Comparison of ENCODE assay signal across 20 cellular contexts in genomic region chr7:155247479-155248365, GRCh38.
"Had no signal": no experiment of that assay in that cellular context is flagged by ENCODE, and none has a peak within 500 bp of the region (broad histone marks: within the 10 kb centered on the region; RNA-seq: fewer than 3 reads in every experiment).

No MANE protein-coding gene starts in this region.

- H3K4me1 ChIP-seq: left lung, right atrium auricular region had no signal

- H3K36me3 ChIP-seq: left lung, right atrium auricular region had no signal

- H3K4me3 ChIP-seq: left lung, mucosa of descending colon, right atrium auricular region, skin epidermis had no signal

- H3K27me3 ChIP-seq: right atrium auricular region had no signal

- FAIRE-seq: bronchial epithelial cell, endometrium, keratinocyte, TTC549 had no signal

- ATAC-seq: activated CD8-positive, alpha-beta T cell treated with anti-CD3 and anti-CD28 coated beads, Interleukin-2, amount 10 ng/mL, durations not matched to agents 7 days and 5 days; left lung; mucosa of descending colon; naive thymus-derived CD4-positive, alpha-beta T cell had no signal

- H3K9me3 ChIP-seq: mucosa of descending colon, right atrium auricular region had no signal

- H3K27ac ChIP-seq: left lung, right atrium auricular region, skin epidermis had no signal

- DNase-seq: activated CD4-positive, alpha-beta T cell treated with anti-CD3 and anti-CD28 coated beads, Interleukin-2, amount 10 ng/mL, durations not matched to agents 24 days and 14 days; activated CD4-positive, CD25-positive, alpha-beta regulatory T cell; activated CD8-positive, alpha-beta memory T cell treated with anti-CD3 and anti-CD28 coated beads, Interleukin-2, amount 50 U/mL, for 4 hours; activated CD8-positive, alpha-beta T cell treated with anti-CD3 and anti-CD28 coated beads, Interleukin-2, amount 10 ng/mL, durations not matched to agents 7 days and 5 days; activated gamma-delta T cell; activated naive CD8-positive, alpha-beta T cell treated with anti-CD3 and anti-CD28 coated beads, Interleukin-2, amount 10 ng/mL, durations not matched to agents 7 days and 5 days; activated T-cell treated with anti-CD3 and anti-CD28 coated beads, Interleukin-2, amount 50 U/mL, for 48 hours; hippocampal formation; mucosa of descending colon; naive thymus-derived CD4-positive, alpha-beta T cell; occipital lobe; SW 1271; trophoblast cell had no signal
